Comparison of ENCODE assay signal across 19 cellular contexts in genomic region chr10:48836605-48837004, GRCh38.
DNase-seq lines count a peak whose midpoint lies in the region; ATAC-seq and TF ChIP-seq lines count a peak whose summit lies in the region.
"Had no signal": no experiment of that assay in that cellular context is flagged by ENCODE, and none has a peak within 500 bp of the region (broad histone marks: within the 10 kb centered on the region; RNA-seq: fewer than 3 reads in every experiment).

No MANE protein-coding gene starts in this region.

- H3K27me3 Mint-ChIP-seq in memory B cell: no peaks in the 10 kb centered on the region
- H3K27me3 Mint-ChIP-seq in stimulated activated naive B cell treated with anti-CD40 and anti-IgM and Interleukin-4, amounts not matched to agents 10 μg/mL and 1 μg/mL and 100 μg/mL, for 72 hours: no peaks in the 10 kb centered on the region

- peaks cover 1% of the 10 kb centered on the region for H3K4me1 ChIP-seq in right cardiac atrium (ENCODE audit: control insufficient read depth, insufficient read depth, low read length)
- peaks cover 0 to 8% (median 0%) of the 10 kb centered on the region in 4 donors for H3K4me1 ChIP-seq in esophagus muscularis mucosa
- H3K4me1 ChIP-seq: BLaER1 had no signal

- no peak overlapping the region for H3K4me3 Mint-ChIP-seq in memory B cell
- no peak overlapping the region for H3K4me3 Mint-ChIP-seq in stimulated activated naive B cell treated with anti-CD40 and anti-IgM and Interleukin-4, amounts not matched to agents 10 μg/mL and 1 μg/mL and 100 μg/mL, for 72 hours
- H3K4me3 Mint-ChIP-seq: CD14-positive monocyte; CD4-positive, alpha-beta memory T cell; HFFc6 had no signal

- intact Hi-C loops in Right ventricle myocardium superior (cut with DNase I): no loop called here
- intact Hi-C loops in right cardiac atrium (cut with DNase I): no loop called here
- intact Hi-C loops in esophagus muscularis mucosa (cut with DNase I): no loop called here

- H3K27ac ChIP-seq in right cardiac atrium (ENCODE audit: low read length) (no peak overlapping the region), esophagus muscularis mucosa (replicated peaks in 1 of 4) (no peak overlapping the region)
- H3K27ac ChIP-seq: BLaER1, HL-60 had no signal

- H3K27me3 ChIP-seq in right cardiac atrium (ENCODE audit: control insufficient read depth, insufficient read depth) (no peaks in the 10 kb centered on the region), esophagus muscularis mucosa (no peaks in the 10 kb centered on the region)
- H3K27me3 ChIP-seq: BLaER1 had no signal

- H3K36me3 ChIP-seq in esophagus muscularis mucosa: no peaks in the 10 kb centered on the region

- TF ChIP-seq CTCF in esophagus muscularis mucosa (IDR thresholded peaks at IDR 0.05): no peak

- H3K4me3 ChIP-seq in right cardiac atrium (ENCODE audit: low read length) (no peak overlapping the region), esophagus muscularis mucosa (no peak overlapping the region)
- H3K4me3 ChIP-seq: BLaER1 had no signal

- no peak for TF ChIP-seq EP300 in esophagus muscularis mucosa (IDR thresholded peaks at IDR 0.05)

- H3K9me3 ChIP-seq in right cardiac atrium (ENCODE audit: control insufficient read depth, low read length) (peaks cover 2% of the 10 kb centered on the region), esophagus muscularis mucosa (peaks cover 0 to 9% (median 0%) of the 10 kb centered on the region in 4 donors)
- H3K9me3 ChIP-seq: BLaER1 had no signal

- TF ChIP-seq POLR2A in esophagus muscularis mucosa (IDR thresholded peaks at IDR 0.05; ENCODE audit: low read depth): no peak

- ATAC-seq in Right ventricle myocardium superior (ENCODE audit: poor library complexity): peak; percentile 41
- ATAC-seq in right cardiac atrium: no peak
- ATAC-seq in memory B cell (ENCODE audit: low read depth): no peak
- ATAC-seq in stimulated activated naive B cell treated with anti-CD40 and anti-IgM and Interleukin-4, amounts not matched to agents 10 μg/mL and 1 μg/mL and 100 μg/mL, for 72 hours (replicated peaks): no peak
- ATAC-seq in HG03342 (IDR thresholded peaks at IDR 0.05; ENCODE audit: unreplicated experiment): no peak
- ATAC-seq: HCT116 had no signal

- H3K9me3 Mint-ChIP-seq in memory B cell: no peaks in the 10 kb centered on the region
- no peaks in the 10 kb centered on the region for H3K9me3 Mint-ChIP-seq in stimulated activated naive B cell treated with anti-CD40 and anti-IgM and Interleukin-4, amounts not matched to agents 10 μg/mL and 1 μg/mL and 100 μg/mL, for 72 hours

- peak overlapping the region; percentile 70 for H3K27ac Mint-ChIP-seq in memory B cell
- H3K27ac Mint-ChIP-seq in stimulated activated naive B cell treated with anti-CD40 and anti-IgM and Interleukin-4, amounts not matched to agents 10 μg/mL and 1 μg/mL and 100 μg/mL, for 72 hours: peak overlapping the region; percentile 78
- H3K27ac Mint-ChIP-seq: CD4-positive, alpha-beta memory T cell; HFFc6 had no signal

- WGBS in right cardiac atrium: 68% methylated on average over 2 of the region's 2 CpGs
- WGBS in esophagus muscularis mucosa: 81% methylated on average over 2 of the region's 2 CpGs

- H3K36me3 Mint-ChIP-seq in memory B cell: peaks cover 50% of the 10 kb centered on the region
- peaks cover 42 to 73% of the 10 kb centered on the region in 2 donors for H3K36me3 Mint-ChIP-seq in stimulated activated naive B cell treated with anti-CD40 and anti-IgM and Interleukin-4, amounts not matched to agents 10 μg/mL and 1 μg/mL and 100 μg/mL, for 72 hours
- H3K36me3 Mint-ChIP-seq: CD4-positive, alpha-beta memory T cell had no signal

- peaks cover 8% of the 10 kb centered on the region for H3K4me1 Mint-ChIP-seq in memory B cell
- peaks cover 11 to 42% of the 10 kb centered on the region in 2 donors for H3K4me1 Mint-ChIP-seq in stimulated activated naive B cell treated with anti-CD40 and anti-IgM and Interleukin-4, amounts not matched to agents 10 μg/mL and 1 μg/mL and 100 μg/mL, for 72 hours
- H3K4me1 Mint-ChIP-seq: CD14-positive monocyte; CD4-positive, alpha-beta memory T cell had no signal

- DNase-seq in Right ventricle myocardium superior: no peak
- no peak for DNase-seq in right cardiac atrium
- DNase-seq in esophagus muscularis mucosa (ENCODE audit: extremely low spot score): peak; percentile 42
- DNase-seq in memory B cell (ENCODE audit: low spot score in 2 of 2): no peak
- no peak for DNase-seq in stimulated activated naive B cell treated with anti-CD40 and anti-IgM and Interleukin-4, amounts not matched to agents 10 μg/mL and 1 μg/mL and 100 μg/mL, for 72 hours
- no peak for DNase-seq in NCI-H446 treated with DMSO at 0.1 percent for 48 hours (lab: John Stamatoyannopoulos, UW)
- DNase-seq: 8988T; CD4-positive, alpha-beta memory T cell; DMS153; DMS79; GDM1; GOT3; H7; HFFc6 had no signal
